Comparison of ENCODE assay signal across 19 cellular contexts in genomic region chr16:85901110-85901509, GRCh38. TPM values are rescaled to one million over a fixed set of nuclear protein-coding genes. Genes with fewer than 3 reads are reported as not detected.
DNase-seq lines count a peak whose midpoint lies in the region; FAIRE-seq and TF ChIP-seq lines count a peak whose summit lies in the region.
"Had no signal": no experiment of that assay in that cellular context is flagged by ENCODE, and none has a peak within 500 bp of the region (broad histone marks: within the 10 kb centered on the region; RNA-seq: fewer than 3 reads in every experiment).

No MANE protein-coding gene starts in this region.

- H3K36me3 ChIP-seq in DOHH2 (ENCODE audit: control insufficient read depth, low read length) (peaks cover 76% of the 10 kb centered on the region), muscle layer of duodenum (ENCODE audit: control insufficient read depth in 1 of 2, insufficient read depth in 2 of 2, low read length in 2 of 2) (peaks cover 0 to 10% of the 10 kb centered on the region in 2 donors)
- H3K36me3 ChIP-seq: esophagus muscularis mucosa had no signal

- H3K9me3 ChIP-seq in DOHH2 (ENCODE audit: control insufficient read depth, insufficient read depth, low read length) (no peaks in the 10 kb centered on the region), muscle layer of duodenum (ENCODE audit: control insufficient read depth in 1 of 2, low read length in 2 of 2) (no peaks in the 10 kb centered on the region)
- H3K9me3 ChIP-seq: esophagus muscularis mucosa, tibial nerve had no signal

- H3K4me2 ChIP-seq in DOHH2 (ENCODE audit: low read length), result peak overlapping the region; percentile 90

- H3K36me3 Mint-ChIP-seq in activated T-helper 2 cell treated with anti-CD3 and anti-CD28 coated beads, Interferon-gamma antibody, Interleukin-2, Interleukin-4, amounts not matched to agents 10 μg/mL and 5 μg/mL and 100 μg/mL, durations not matched to agents 14 hours and 24 hours and 36 hours (ENCODE audit: low read depth), result peaks cover 56% of the 10 kb centered on the region
- H3K36me3 Mint-ChIP-seq in glutamatergic neuron (ENCODE audit: unreplicated experiment), result peaks cover 13% of the 10 kb centered on the region

- no peaks in the 10 kb centered on the region for H3K9me2 ChIP-seq in DOHH2 (replicated peaks; ENCODE audit: control insufficient read depth, low read length)

- no peak overlapping the region for H3K27ac Mint-ChIP-seq in activated T-helper 2 cell treated with anti-CD3 and anti-CD28 coated beads, Interferon-gamma antibody, Interleukin-2, Interleukin-4, amounts not matched to agents 10 μg/mL and 5 μg/mL and 100 μg/mL, durations not matched to agents 14 hours and 24 hours and 36 hours
- H3K27ac Mint-ChIP-seq in glutamatergic neuron (ENCODE audit: unreplicated experiment), result no peak overlapping the region

- peaks cover 10% of the 10 kb centered on the region for H3K27me3 Mint-ChIP-seq in activated T-helper 2 cell treated with anti-CD3 and anti-CD28 coated beads, Interferon-gamma antibody, Interleukin-2, Interleukin-4, amounts not matched to agents 10 μg/mL and 5 μg/mL and 100 μg/mL, durations not matched to agents 14 hours and 24 hours and 36 hours (ENCODE audit: low read depth)
- peaks cover 21% of the 10 kb centered on the region for H3K27me3 Mint-ChIP-seq in glutamatergic neuron (ENCODE audit: unreplicated experiment)

- no peak for TF ChIP-seq CTCF in DOHH2 (IDR thresholded peaks at IDR 0.05; ENCODE audit: low read depth, low read length, poor library complexity, severe bottlenecking)
- no peak for TF ChIP-seq CTCF in GM20000 (IDR thresholded peaks at IDR 0.05; ENCODE audit: extremely low read depth, missing control alignments)
- TF ChIP-seq CTCF in glutamatergic neuron (IDR thresholded peaks at IDR 0.05; ENCODE audit: partially characterized antibody, unreplicated experiment), result no peak

- peaks cover 60% of the 10 kb centered on the region for H3K4me1 ChIP-seq in DOHH2 (ENCODE audit: control insufficient read depth, low read length)
- peaks cover 8% of the 10 kb centered on the region in 2 donors for H3K4me1 ChIP-seq in muscle layer of duodenum (ENCODE audit: control insufficient read depth in 1 of 2, insufficient read depth in 2 of 2, low read length in 2 of 2)

- peaks cover 48% of the 10 kb centered on the region for H3K4me1 Mint-ChIP-seq in activated T-helper 2 cell treated with anti-CD3 and anti-CD28 coated beads, Interferon-gamma antibody, Interleukin-2, Interleukin-4, amounts not matched to agents 10 μg/mL and 5 μg/mL and 100 μg/mL, durations not matched to agents 14 hours and 24 hours and 36 hours (ENCODE audit: low read depth)
- peaks cover 27% of the 10 kb centered on the region for H3K4me1 Mint-ChIP-seq in glutamatergic neuron (ENCODE audit: low read depth, unreplicated experiment)

- H3K27me3 ChIP-seq in DOHH2 (ENCODE audit: control insufficient read depth, low read length) (no peaks in the 10 kb centered on the region), muscle layer of duodenum (ENCODE audit: low read depth, low read length) (no peaks in the 10 kb centered on the region)

- intact Hi-C loops in activated T-helper 2 cell treated with anti-CD3 and anti-CD28 coated beads, Interferon-gamma antibody, Interleukin-2, Interleukin-4, amounts not matched to agents 10 μg/mL and 5 μg/mL and 100 μg/mL, durations not matched to agents 14 hours and 24 hours and 36 hours (cut with micrococcal nuclease), result no loop called here

- DNase-seq in GM12892 (ENCODE audit: insufficient read length) (no peak), GM20000 (ENCODE audit: low spot score) (no peak), SW 1271 (lab: John Stamatoyannopoulos, UW) (no peak), 8988T (no peak), glutamatergic neuron (no peak)
- DNase-seq in activated T-helper 2 cell treated with anti-CD3 and anti-CD28 coated beads, Interferon-gamma antibody, Interleukin-2, Interleukin-4, amounts not matched to agents 10 μg/mL and 5 μg/mL and 100 μg/mL, durations not matched to agents 14 hours and 24 hours and 36 hours (ENCODE audit: low spot score), result no peak
- DNase-seq: C1 segment of cervical spinal cord; mesendoderm; NCI-H2029; NCI-H524 treated with DMSO at 0.1 percent for 48 hours; nucleus accumbens; stimulated activated CD4-positive, alpha-beta T cell treated with anti-CD3 and anti-CD28 coated beads, Interleukin-2, amount 100 ng/mL, for 48 hours had no signal

- peak; percentile 76 for FAIRE-seq in GM12892 (lab: Jason Lieb, UNC)
- FAIRE-seq: H54, islet of Langerhans, RCC 7860 had no signal

- peak overlapping the region; percentile 85 for H3K4me3 Mint-ChIP-seq in activated T-helper 2 cell treated with anti-CD3 and anti-CD28 coated beads, Interferon-gamma antibody, Interleukin-2, Interleukin-4, amounts not matched to agents 10 μg/mL and 5 μg/mL and 100 μg/mL, durations not matched to agents 14 hours and 24 hours and 36 hours (ENCODE audit: low read depth)
- no peak overlapping the region for H3K4me3 Mint-ChIP-seq in glutamatergic neuron (ENCODE audit: unreplicated experiment)

- peaks cover 87% of the 10 kb centered on the region for H3K79me2 ChIP-seq in DOHH2 (ENCODE audit: control insufficient read depth, low read length)

- TF ChIP-seq POLR2A in GM12892 (IDR thresholded peaks at IDR 0.05; ENCODE audit: low read depth, low read length), result no peak

- peaks cover 70% of the 10 kb centered on the region for H3F3A ChIP-seq in DOHH2 (ENCODE audit: control insufficient read depth, insufficient read depth)

- peaks cover 24% of the 10 kb centered on the region for H4K20me1 ChIP-seq in DOHH2 (ENCODE audit: control insufficient read depth, insufficient read depth, low read depth, low read length)

- H3K9me3 Mint-ChIP-seq in activated T-helper 2 cell treated with anti-CD3 and anti-CD28 coated beads, Interferon-gamma antibody, Interleukin-2, Interleukin-4, amounts not matched to agents 10 μg/mL and 5 μg/mL and 100 μg/mL, durations not matched to agents 14 hours and 24 hours and 36 hours, result no peaks in the 10 kb centered on the region
- H3K9me3 Mint-ChIP-seq in glutamatergic neuron (ENCODE audit: unreplicated experiment), result peaks cover 7% of the 10 kb centered on the region

- H3K4me3 ChIP-seq in DOHH2 (ENCODE audit: low read length), result peak overlapping the region; percentile 89
- peak overlapping the region in 1 of 2 donors; percentile 77 for H3K4me3 ChIP-seq in muscle layer of duodenum (ENCODE audit: low read depth in 1 of 2, low read length in 2 of 2)

- H3K27ac ChIP-seq in DOHH2 (ENCODE audit: low read depth, low read length) (peak overlapping the region; percentile 94), muscle layer of duodenum (ENCODE audit: low read length) (peak overlapping the region; percentile 91)
- H3K27ac ChIP-seq: esophagus muscularis mucosa had no signal

RNA-seq across cellular contexts. Expression of gene IRF8, which starts 2.1 kb away (rescaled TPM):
- 139 TPM for polyA plus RNA-seq in GM12892 (2012; ENCODE audit: missing spikeins)
- 37.8 and 40.1 TPM in 2 replicates for total RNA-seq in activated T-helper 2 cell treated with anti-CD3 and anti-CD28 coated beads, Interferon-gamma antibody, Interleukin-2, Interleukin-4, amounts not matched to agents 10 μg/mL and 5 μg/mL and 100 μg/mL, durations not matched to agents 14 hours and 24 hours and 36 hours
- total RNA-seq in glutamatergic neuron (ENCODE audit: unreplicated experiment), result 1.0 TPM

Comparison
In these comparisons a context has a peak if more than half of its experiments do, and no peak if none do; other contexts are left out.
1. RNA of gene IRF8, which starts 2.1 kb away (total RNA-seq): 37.8 to 40.1 TPM in activated T-helper 2 cell treated with anti-CD3 and anti-CD28 coated beads, Interferon-gamma antibody, Interleukin-2, Interleukin-4, amounts not matched to agents 10 μg/mL and 5 μg/mL and 100 μg/mL, durations not matched to agents 14 hours and 24 hours and 36 hours; 1.0 TPM in glutamatergic neuron (single experiment); every median in the first group is over 10 times any median in the second.